8 cellular contexts compared by ENCODE assay signal in genomic region chr5:131263648-131264452, GRCh38. TPM values are rescaled to one million over a fixed set of nuclear protein-coding genes. Genes with fewer than 3 reads are reported as not detected.
DNase-seq lines count a peak whose midpoint lies in the region; ATAC-seq and TF ChIP-seq lines count a peak whose summit lies in the region.

A gene with protein sequence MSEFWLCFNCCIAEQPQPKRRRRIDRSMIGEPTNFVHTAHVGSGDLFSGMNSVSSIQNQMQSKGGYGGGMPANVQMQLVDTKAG (plus strand): TSS chr5:131264053. CDS start chr5:131359494, 95,441 bp downstream.

- H3K4me3 ChIP-seq in CD8-positive, alpha-beta memory T cell (ENCODE audit: low read length), result peak within 1 kb of the TSS; percentile 89

- no peak for TF ChIP-seq CTCF in endothelial cell (IDR thresholded peaks at IDR 0.05; ENCODE audit: unreplicated experiment)

- POLR2A ChIA-PET in CD8-positive, alpha-beta memory T cell (lab: Charles Lee), result interaction anchor here (0.5 to 6.6 kb wide), 23 partner anchors 10 to 123 kb away, joined by 3 to 130 read pairs (median 6); partner anchors contain the start of gene HINT1

- peaks cover 52% of the 10 kb centered on the region for H3K4me1 ChIP-seq in CD8-positive, alpha-beta memory T cell (ENCODE audit: insufficient read depth, low read length)

- peak within 1 kb of the TSS; percentile 87 to 99 (median 91) for H3K4me3 Mint-ChIP-seq in CD8-positive, alpha-beta memory T cell
- peak within 1 kb of the TSS; percentile 95 for H3K4me3 Mint-ChIP-seq in endothelial cell (ENCODE audit: unreplicated experiment)

- H3K36me3 Mint-ChIP-seq in CD8-positive, alpha-beta memory T cell, result peaks cover 0 to 58% (median 4%) of the 10 kb centered on the region in 3 donors
- peaks cover 5% of the 10 kb centered on the region for H3K36me3 Mint-ChIP-seq in endothelial cell (ENCODE audit: low read depth, unreplicated experiment)

- no peaks in the 10 kb centered on the region for H3K9me3 Mint-ChIP-seq in CD8-positive, alpha-beta memory T cell
- no peaks in the 10 kb centered on the region for H3K9me3 Mint-ChIP-seq in endothelial cell (ENCODE audit: unreplicated experiment)

- ATAC-seq in GM19438 (IDR thresholded peaks at IDR 0.05; ENCODE audit: low read depth, unreplicated experiment) (peak; percentile 78), HG03571 (IDR thresholded peaks at IDR 0.05; ENCODE audit: unreplicated experiment) (peak; percentile 79)

- H3K27ac ChIP-seq in CD8-positive, alpha-beta memory T cell (ENCODE audit: low read depth, low read length), result peak within 1 kb of the TSS; percentile 89

- H3K4me1 Mint-ChIP-seq in CD8-positive, alpha-beta memory T cell, result peaks cover 52 to 58% (median 58%) of the 10 kb centered on the region in 3 donors
- H3K4me1 Mint-ChIP-seq in endothelial cell (ENCODE audit: unreplicated experiment), result peaks cover 15% of the 10 kb centered on the region

- H3K9me3 ChIP-seq in CD8-positive, alpha-beta memory T cell (ENCODE audit: low read length), result no peaks in the 10 kb centered on the region

- H3K27me3 ChIP-seq in CD8-positive, alpha-beta memory T cell (ENCODE audit: insufficient read depth, low read length, poor library complexity, severe bottlenecking), result no peaks in the 10 kb centered on the region

- no peaks in the 10 kb centered on the region for H3K27me3 Mint-ChIP-seq in CD8-positive, alpha-beta memory T cell
- H3K27me3 Mint-ChIP-seq in endothelial cell (ENCODE audit: unreplicated experiment), result peaks cover 2% of the 10 kb centered on the region

- DNase-seq in CD8-positive, alpha-beta memory T cell, result peak; percentile 80 to 90 (median 88)
- peak; percentile 88 for DNase-seq in NOMO-1 treated with dmso at 0.1 percent for 144 hours (lab: John Stamatoyannopoulos, UW; ENCODE audit: unreplicated experiment)
- DNase-seq in activated CD8-positive, alpha-beta memory T cell treated with anti-CD3 and anti-CD28 coated beads, Interleukin-2, amount 50 U/mL, for 48 hours, result peak; percentile 92
- DNase-seq in endothelial cell (ENCODE audit: low spot score), result peak; percentile 89
- peak; percentile 90 for DNase-seq in midbrain (lab: John Stamatoyannopoulos, UW)
- peak; percentile 68 to 75 for DNase-seq in stimulated activated CD8-positive, alpha-beta memory T cell treated with anti-CD3 and anti-CD28 coated beads, Interleukin-2, amount 100 ng/mL, for 1 hour (ENCODE audit: low read depth in 2 of 2)

- peak within 1 kb of the TSS; percentile 92 to 99 (median 96) for H3K27ac Mint-ChIP-seq in CD8-positive, alpha-beta memory T cell
- peak within 1 kb of the TSS; percentile 84 for H3K27ac Mint-ChIP-seq in endothelial cell (ENCODE audit: unreplicated experiment)

- H3K36me3 ChIP-seq in CD8-positive, alpha-beta memory T cell (ENCODE audit: insufficient read depth, low read length), result peaks cover 3% of the 10 kb centered on the region

- CTCF ChIA-PET in CD8-positive, alpha-beta memory T cell (lab: Charles Lee), result interaction anchor here (0.7 to 8.8 kb wide), 19 partner anchors 8 to 154 kb away, joined by 3 to 91 read pairs (median 4); partner anchors contain the start of gene HINT1

RNA-seq across cellular contexts. Expression of the gene that starts here (rescaled TPM):
- 100 to 1,000 TPM; 125 to 131 TPM for total RNA-seq in CD8-positive, alpha-beta memory T cell
- 460 TPM for polyA plus RNA-seq in CD8-positive, alpha-beta memory T cell
- 22.2 TPM for total RNA-seq in endothelial cell (ENCODE audit: unreplicated experiment)

Comparison
In these comparisons a context has a peak if more than half of its experiments do, and no peak if none do; other contexts are left out.
1. Peak in every context shown above with its lines: DNase-seq, ATAC-seq, H3K4me3 ChIP-seq and H3K27ac ChIP-seq.